Comparison of ENCODE assay signal across 1 cellular context in the genomic region with DNA sequence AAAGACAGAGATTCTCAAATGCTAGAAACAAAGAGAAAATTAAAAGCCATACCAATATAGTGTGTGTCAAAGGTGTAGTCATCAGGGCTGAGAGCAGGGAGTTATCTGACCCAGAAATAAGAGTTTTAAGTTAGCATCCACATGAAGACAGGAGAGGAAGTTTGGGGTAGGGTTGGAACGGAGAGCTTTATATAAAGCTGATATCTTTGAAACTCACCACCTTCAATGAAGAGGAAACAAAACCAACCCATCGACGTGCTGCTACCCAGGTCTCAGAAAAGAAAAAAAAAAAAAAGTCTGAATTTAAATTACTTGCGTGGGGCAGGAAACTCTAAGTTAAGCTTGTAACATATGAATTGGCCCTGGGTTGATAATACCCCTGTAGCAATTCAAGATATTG.
TF ChIP-seq lines count a peak whose summit lies in the region.

No MANE protein-coding gene starts in this region.

TF ChIP-seq in SK-N-SH, 30 proteins besides CTCF, POLR2A, EP300 and RAD21 (continued from another document):
- TF ChIP-seq RXRA (IDR thresholded peaks at IDR 0.05; ENCODE audit: borderline replicate concordance, low read depth), result no peak
- TF ChIP-seq TAF1 (IDR thresholded peaks at IDR 0.05; ENCODE audit: borderline replicate concordance, low read depth, low read length), result no peak
- no peak for TF ChIP-seq YY1 (IDR thresholded peaks at IDR 0.05; ENCODE audit: low read depth)
- no peak for TF ChIP-seq RFX5 (IDR thresholded peaks at IDR 0.05; ENCODE audit: low read length)
